22 cellular contexts compared by ENCODE assay signal in genomic region chr19:28296506-28296905, GRCh38.
DNase-seq lines count a peak whose midpoint lies in the region; ATAC-seq, FAIRE-seq and TF ChIP-seq lines count a peak whose summit lies in the region.
"Had no signal": no experiment of that assay in that cellular context is flagged by ENCODE, and none has a peak within 500 bp of the region (broad histone marks: within the 10 kb centered on the region; RNA-seq: fewer than 3 reads in every experiment).

No MANE protein-coding gene starts in this region.

- H3K9me3 ChIP-seq in BLaER1 treated with 17β-estradiol and CSF1 and Interleukin-3, amounts not matched to agents 10 nM and 100 nM (replicated peaks in 1 of 11) = no peaks in the 10 kb centered on the region
- H3K9me3 ChIP-seq in MG63 = no peaks in the 10 kb centered on the region
- no peaks in the 10 kb centered on the region for H3K9me3 ChIP-seq in H1 (ENCODE audit: insufficient read depth in 2 of 2, low read depth in 1 of 2, low read length in 1 of 2)
- H3K9me3 ChIP-seq in SJCRH30 (replicated peaks) = no peaks in the 10 kb centered on the region
- H3K9me3 ChIP-seq: Caco-2, sigmoid colon, thoracic aorta had no signal

- H3K27ac ChIP-seq in BLaER1 treated with 17β-estradiol and CSF1 and Interleukin-3, amounts not matched to agents 10 nM and 100 nM = no peak overlapping the region
- no peak overlapping the region for H3K27ac ChIP-seq in H1 (ENCODE audit: low read depth, low read length)
- H3K27ac ChIP-seq in SJCRH30 = no peak overlapping the region
- H3K27ac ChIP-seq: brain microvascular endothelial cell, sigmoid colon, thoracic aorta, WERI-Rb-1 had no signal

- H3K4me3 ChIP-seq in BLaER1 treated with 17β-estradiol and CSF1 and Interleukin-3, amounts not matched to agents 10 nM and 100 nM = no peak overlapping the region
- H3K4me3 ChIP-seq in MG63 = no peak overlapping the region
- H3K4me3 ChIP-seq in H1 (ENCODE audit: extremely low read depth in 1 of 4, insufficient read depth in 2 of 4, low read depth in 3 of 4, low read length in 4 of 4) = no peak overlapping the region
- H3K4me3 ChIP-seq in skeletal muscle cell (ENCODE audit: low read depth, low read length) = no peak overlapping the region
- no peak overlapping the region for H3K4me3 ChIP-seq in SJCRH30
- H3K4me3 ChIP-seq: sigmoid colon, thoracic aorta had no signal

- TF ChIP-seq CTCF in H1 (IDR thresholded peaks at IDR 0.05; ENCODE audit: control extremely low read depth in 1 of 3, insufficient read depth in 1 of 3, low read depth in 1 of 3, low read length in 3 of 3) (no peak), GM13977 (IDR thresholded peaks at IDR 0.05; ENCODE audit: extremely low read depth, insufficient read depth, missing control alignments) (no peak)

- no peak for TF ChIP-seq EP300 in H1 (IDR thresholded peaks at IDR 0.05; ENCODE audit: borderline replicate concordance in 1 of 2, low read depth in 2 of 2, low read length in 2 of 2)

- no peak overlapping the region for H3K18ac ChIP-seq in H1 (ENCODE audit: extremely low read depth, low read length)

- TF ChIP-seq POLR2A in H1 (IDR thresholded peaks at IDR 0.05; ENCODE audit: control extremely low read depth in 1 of 2, low read depth in 2 of 2, low read length in 2 of 2) = no peak

- TF ChIP-seq RAD21 in H1 (IDR thresholded peaks at IDR 0.05 in 1 of 2, conservative IDR thresholded peaks at IDR 0.05 in 1 of 2; ENCODE audit: low read depth in 2 of 2, low read length in 2 of 2) = no peak

- CTCF ChIA-PET in H1 (lab: Charles Lee; ENCODE audit: partially characterized antibody) = interaction anchor here (0.9 to 1.6 kb wide), 5 partner anchors 26 to 320 kb away, joined by 3 to 4 read pairs (median 3); no protein-coding TSS in a partner anchor

- H2BK120ac ChIP-seq in H1 (replicated peaks; ENCODE audit: low read depth, low read length) = no peak overlapping the region

- H2AK5ac ChIP-seq in H1 (ENCODE audit: low read depth, low read length) = no peak overlapping the region

- H3K4ac ChIP-seq in H1 (replicated peaks; ENCODE audit: insufficient read length, low read depth, low read length) = no peak overlapping the region

- no peaks in the 10 kb centered on the region; the same call in 1 of the 2 replicates for H3K23me2 ChIP-seq in H1 (ENCODE audit: low read depth, low read length)

- H3K4me2 ChIP-seq in BLaER1 treated with 17β-estradiol and CSF1 and Interleukin-3, amounts not matched to agents 10 nM and 100 nM = peak overlapping the region in 8 of 11 experiments; percentile 6 to 92 (median 56); a peak in 6 of 22 replicates
- no peak overlapping the region for H3K4me2 ChIP-seq in H1 (ENCODE audit: insufficient read depth in 1 of 2, low read depth in 2 of 2, low read length in 2 of 2)

- H3K14ac ChIP-seq in H1 (ENCODE audit: insufficient read length) = no peak overlapping the region

- no peak for FAIRE-seq in H1 (lab: Jason Lieb, UNC)

- H3K9ac ChIP-seq in BLaER1 treated with 17β-estradiol and CSF1 and Interleukin-3, amounts not matched to agents 10 nM and 100 nM = no peak overlapping the region
- no peak overlapping the region for H3K9ac ChIP-seq in H1 (replicated peaks in 1 of 4; ENCODE audit: extremely low read depth in 1 of 4, low read depth in 3 of 4, low read length in 3 of 4)

- H3K23ac ChIP-seq in H1 (ENCODE audit: insufficient read length) = no peak overlapping the region

- H3K79me2 ChIP-seq in H1 (ENCODE audit: control insufficient read depth in 1 of 2, insufficient read depth in 2 of 2, low read length in 2 of 2) = no peaks in the 10 kb centered on the region

- no peaks in the 10 kb centered on the region for H3K79me1 ChIP-seq in H1 (ENCODE audit: low read depth, low read length)

- H4K5ac ChIP-seq in H1 (ENCODE audit: insufficient read length, low read depth, low read length) = no peak overlapping the region

- H4K8ac ChIP-seq in H1 (ENCODE audit: extremely low read depth, insufficient read depth, low read length) = no peak overlapping the region

- H2BK15ac ChIP-seq in H1 (ENCODE audit: low read length) = peak overlapping the region; percentile 89; the same call in 1 of the 2 replicates

- H2BK12ac ChIP-seq in H1 (ENCODE audit: low read depth, low read length) = no peak overlapping the region

- no peak overlapping the region for H3K56ac ChIP-seq in H1 (replicated peaks; ENCODE audit: insufficient read length, low read depth, low read length)

- DNase-seq in MG63 (peak; percentile 35), H1 (ENCODE audit: low read depth in 1 of 2, low spot score in 2 of 2) (no peak), skeletal muscle cell (ENCODE audit: low read depth) (peak; percentile 37), cortex of kidney (lab: John Stamatoyannopoulos, UW) (no peak), GM13977 (ENCODE audit: low spot score) (no peak), SJCRH30 (no peak)
- DNase-seq: activated CD8-positive, alpha-beta memory T cell treated with anti-CD3 and anti-CD28 coated beads, Interleukin-2, amount 50 U/mL, for 4 hours; activated naive CD8-positive, alpha-beta T cell treated with anti-CD3 and anti-CD28 coated beads, Interleukin-2, amount 10 ng/mL, durations not matched to agents 7 days and 5 days; brain microvascular endothelial cell; Caco-2; DND-41; left cardiac atrium; MM.1S; NCI-H1694 treated with DMSO at 0.1 percent for 48 hours; sigmoid colon; T-helper 2 cell; WERI-Rb-1 had no signal

- POLR2A ChIA-PET in H1 (lab: Charles Lee; ENCODE audit: partially characterized antibody) = no interaction called here

- H4K91ac ChIP-seq in H1 (replicated peaks; ENCODE audit: insufficient read length, low read length) = peak overlapping the region; percentile 34

- ATAC-seq in HG02588 (IDR thresholded peaks at IDR 0.05; ENCODE audit: unreplicated experiment) = no peak
- ATAC-seq: left cardiac atrium; natural killer cell treated with Interleukin-12 subunit alpha and Interleukin-12 subunit beta and Interleukin-15 and Interleukin-18, amount 100 ng/mL, for 72 hours; stimulated activated effector memory CD8-positive, alpha-beta T cell treated with anti-CD3 and anti-CD28 coated beads, Interleukin-12 subunit alpha, Interleukin-12 subunit beta, amount 100 ng/mL, for 72 hours had no signal

- H3K27me3 ChIP-seq in BLaER1 treated with 17β-estradiol and CSF1 and Interleukin-3, amounts not matched to agents 10 nM and 100 nM = no peaks in the 10 kb centered on the region; a peak in 1 of 22 replicates
- H3K27me3 ChIP-seq in MG63 (no peaks in the 10 kb centered on the region; the same call in 1 of the 2 replicates), H1 (replicated peaks in 1 of 4; ENCODE audit: control insufficient read depth in 3 of 4, extremely low read depth in 1 of 4, insufficient read depth in 3 of 4, low read length in 3 of 4) (no peaks in the 10 kb centered on the region), SJCRH30 (no peaks in the 10 kb centered on the region; the same call in none of the 2 replicates)
- H3K27me3 ChIP-seq: brain microvascular endothelial cell had no signal

- H4K20me1 ChIP-seq in BLaER1 treated with 17β-estradiol and CSF1 and Interleukin-3, amounts not matched to agents 10 nM and 100 nM = no peaks in the 10 kb centered on the region
- H4K20me1 ChIP-seq in H1 (replicated peaks in 1 of 2; ENCODE audit: control insufficient read depth in 1 of 2, insufficient read depth in 2 of 2, low read length in 2 of 2) = no peaks in the 10 kb centered on the region

- H2BK5ac ChIP-seq in H1 (ENCODE audit: low read depth, low read length) = no peak overlapping the region; the same call in 1 of the 2 replicates

- H2BK20ac ChIP-seq in H1 (ENCODE audit: low read length) = peak overlapping the region; percentile 83

- in situ Hi-C loops in GM13977 (cut with MboI; ENCODE audit: low pct_unique_long_range_greater_than_20kb, low sequenced_read_pairs, unreplicated experiment) = no loop called here

- WGBS in H1 (ENCODE audit: extremely low coverage in 1 of 2, insufficient coverage in 1 of 2, insufficient read length in 1 of 2, insufficient replicate concordance in 2 of 2, low coverage in 1 of 2, low lambda C conversion rate in 2 of 2, missing lambda C conversion rate in 1 of 2), 2 experiments = 88% methylated on average over 4 of the region's 4 CpGs; no CpG with 5 or more reads in 1 of the 2 experiments

- peaks cover 13 to 90% (median 79%) of the 10 kb centered on the region in 10 experiments; a peak in 19 of 20 replicates for H3K4me1 ChIP-seq in BLaER1 treated with 17β-estradiol and CSF1 and Interleukin-3, amounts not matched to agents 10 nM and 100 nM
- H3K4me1 ChIP-seq in H1 (replicated peaks in 1 of 4; ENCODE audit: control insufficient read depth in 3 of 4, insufficient read depth in 4 of 4, low read length in 3 of 4) (peaks cover 8 to 26% (median 20%) of the 10 kb centered on the region in 4 experiments), SJCRH30 (no peaks in the 10 kb centered on the region)
- H3K4me1 ChIP-seq: Caco-2, sigmoid colon had no signal

- H2AFZ ChIP-seq in H1 (ENCODE audit: low read length) = no peak overlapping the region

- H3K36me3 ChIP-seq in BLaER1 treated with 17β-estradiol and CSF1 and Interleukin-3, amounts not matched to agents 10 nM and 100 nM = no peaks in the 10 kb centered on the region
- H3K36me3 ChIP-seq in MG63 (no peaks in the 10 kb centered on the region), H1 (ENCODE audit: control insufficient read depth in 2 of 4, insufficient read depth in 4 of 4, low read length in 3 of 4) (no peaks in the 10 kb centered on the region), SJCRH30 (no peaks in the 10 kb centered on the region)
- H3K36me3 ChIP-seq: brain microvascular endothelial cell, sigmoid colon, thoracic aorta, WERI-Rb-1 had no signal

TF ChIP-seq in H1, 55 proteins besides CTCF, POLR2A, EP300 and RAD21 (continues in another document):
- TF ChIP-seq KDM4A (IDR thresholded peaks at IDR 0.05; ENCODE audit: low read depth, low read length, severe bottlenecking) (no peak), EGR1 (IDR thresholded peaks at IDR 0.05; ENCODE audit: borderline replicate concordance, low read depth, low read length) (no peak), HDAC6 (IDR thresholded peaks at IDR 0.05; ENCODE audit: low read depth, low read length) (no peak), KDM5A (IDR thresholded peaks at IDR 0.05; ENCODE audit: low read length) (no peak), BCL11A (IDR thresholded peaks at IDR 0.05; ENCODE audit: low read depth in 2 of 2, low read length in 2 of 2) (no peak), EZH2 (IDR thresholded peaks at IDR 0.05; ENCODE audit: low read depth, low read length, severe bottlenecking) (no peak), RNF2 (IDR thresholded peaks at IDR 0.05; ENCODE audit: borderline replicate concordance, low read depth, low read length, missing control alignments, poor library complexity, severe bottlenecking) (no peak), JUND (IDR thresholded peaks at IDR 0.05; ENCODE audit: low read length) (no peak), ATF3 (IDR thresholded peaks at IDR 0.05; ENCODE audit: insufficient read depth, low read depth, low read length) (no peak), BRCA1 (IDR thresholded peaks at IDR 0.05; ENCODE audit: low read depth, low read length) (no peak), SRF (IDR thresholded peaks at IDR 0.05; ENCODE audit: low read depth, low read length) (no peak)

Comparison
In these comparisons a context has a peak if more than half of its experiments do, and no peak if none do; other contexts are left out.
1. H3K4me2 ChIP-seq: peak in BLaER1 treated with 17β-estradiol and CSF1 and Interleukin-3, amounts not matched to agents 10 nM and 100 nM (8 of 11); none in H1 (0 of 2).
2. DNase-seq: peak in MG63 (single experiment) and skeletal muscle cell (single experiment); none in H1 (0 of 2), cortex of kidney (single experiment), GM13977 (single experiment) and SJCRH30 (0 of 2).